ENCODE assay signal across 1 cellular context in the genomic region with DNA sequence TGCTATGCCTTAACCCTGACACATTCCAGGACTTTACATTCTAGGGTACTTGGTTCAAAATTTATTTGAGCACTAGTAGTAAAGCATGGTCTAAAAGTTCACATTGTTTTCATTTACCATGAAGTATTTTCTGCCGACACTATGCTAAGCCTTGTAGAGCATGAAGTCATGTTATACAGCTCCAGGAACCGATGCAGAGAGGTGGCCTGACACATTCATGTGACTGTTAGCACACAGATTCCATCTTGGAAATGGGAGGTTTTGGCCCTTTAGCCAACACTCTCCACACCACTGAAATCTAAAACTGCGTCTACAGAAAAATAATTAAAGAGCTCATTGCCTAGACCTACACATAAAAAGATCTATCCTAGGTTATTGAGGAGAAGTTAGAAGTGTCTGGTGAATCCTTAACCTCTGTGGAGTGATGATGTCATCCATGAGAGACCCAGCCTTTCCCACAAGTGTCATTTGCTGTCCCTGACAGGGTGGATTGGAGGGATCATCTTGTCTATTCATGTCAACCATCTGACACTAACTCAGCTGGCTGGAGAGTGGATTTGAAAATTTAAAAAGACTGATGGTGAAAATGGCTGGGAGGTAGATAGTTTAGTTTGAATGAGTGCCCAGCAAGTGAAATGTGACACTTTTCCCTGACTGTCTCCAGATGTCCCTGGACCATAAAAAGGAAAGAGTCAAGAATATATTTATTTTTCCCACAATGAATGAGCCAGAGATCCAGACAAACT.
TF ChIP-seq lines count a peak whose summit lies in the region.

No MANE protein-coding gene starts in this region.

TF ChIP-seq in HEK293, 187 proteins besides CTCF, POLR2A, EP300 and RAD21 (continued from another document):
- TF ChIP-seq ZNF239 (tag by site-specific recombination; IDR thresholded peaks at IDR 0.05): no peak
- TF ChIP-seq ZNF184 (tag by site-specific recombination; IDR thresholded peaks at IDR 0.05): 0 out of 2 replicates have a peak, but pooled peaks have one; percentile 19
- TF ChIP-seq ZNF654 (tag by site-specific recombination; IDR thresholded peaks at IDR 0.05; ENCODE audit: low read depth): peak; percentile 2; the same call in 1 of the 2 replicates
- TF ChIP-seq, protein P1, sequence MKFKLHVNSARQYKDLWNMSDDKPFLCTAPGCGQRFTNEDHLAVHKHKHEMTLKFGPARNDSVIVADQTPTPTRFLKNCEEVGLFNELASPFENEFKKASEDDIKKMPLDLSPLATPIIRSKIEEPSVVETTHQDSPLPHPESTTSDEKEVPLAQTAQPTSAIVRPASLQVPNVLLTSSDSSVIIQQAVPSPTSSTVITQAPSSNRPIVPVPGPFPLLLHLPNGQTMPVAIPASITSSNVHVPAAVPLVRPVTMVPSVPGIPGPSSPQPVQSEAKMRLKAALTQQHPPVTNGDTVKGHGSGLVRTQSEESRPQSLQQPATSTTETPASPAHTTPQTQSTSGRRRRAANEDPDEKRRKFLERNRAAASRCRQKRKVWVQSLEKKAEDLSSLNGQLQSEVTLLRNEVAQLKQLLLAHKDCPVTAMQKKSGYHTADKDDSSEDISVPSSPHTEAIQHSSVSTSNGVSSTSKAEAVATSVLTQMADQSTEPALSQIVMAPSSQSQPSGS (tag by site-specific recombination; IDR thresholded peaks at IDR 0.05; ENCODE audit: low read depth): peak; percentile 95
- peak; percentile 52 for TF ChIP-seq ZNF843 (tag by site-specific recombination; IDR thresholded peaks at IDR 0.05)
- peak; percentile 37; the same call in 1 of the 2 replicates for TF ChIP-seq KLF10 (tag by site-specific recombination; IDR thresholded peaks at IDR 0.05)
- TF ChIP-seq ZBTB48 (tag by site-specific recombination; IDR thresholded peaks at IDR 0.05): peak; percentile 43; the same call in 1 of the 2 replicates
- peak; percentile 54; the same call in 1 of the 2 replicates for TF ChIP-seq ZBTB20 (tag by site-specific recombination; IDR thresholded peaks at IDR 0.05)
TF ChIP-seq in HEK293: peak in this region for 27.
